10 cellular contexts compared by ENCODE assay signal in genomic region chr2:43083278-43083677, GRCh38.
A peak's percentile ranks its signal among the peaks of the same experiment; 100 is the strongest.
DNase-seq lines count a peak whose midpoint lies in the region; ATAC-seq and TF ChIP-seq lines count a peak whose summit lies in the region.
"Had no signal": no experiment of that assay in that cellular context is flagged by ENCODE, and none has a peak within 500 bp of the region (broad histone marks: within the 10 kb centered on the region; RNA-seq: fewer than 3 reads in every experiment).

No MANE protein-coding gene starts in this region.

- H3K9me3 ChIP-seq in osteoblast (ENCODE audit: low read depth, low read length) (no peaks in the 10 kb centered on the region), aorta (ENCODE audit: control insufficient read depth, low read length) (no peaks in the 10 kb centered on the region)

- no peak for ATAC-seq in aorta (ENCODE audit: low FRiP score)

- WGBS in aorta, 2 donors: 49 to 54% methylated on average over 8 of the region's 8 CpGs

- H3K27me3 Mint-ChIP-seq in activated naive CD4-positive, alpha-beta T cell treated with anti-CD3 and anti-CD28 coated beads, Interleukin-2, amount 50 U/mL, for 24 hours: no peaks in the 10 kb centered on the region
- H3K27me3 Mint-ChIP-seq: stimulated activated naive CD8-positive, alpha-beta T cell treated with anti-CD3 and anti-CD28 coated beads, Interleukin-15, Interleukin-2, amounts not matched to agents 100 ng/mL and 50 ng/mL, for 24 hours had no signal

- H3K36me3 ChIP-seq in osteoblast (ENCODE audit: insufficient read depth, low read length) (no peaks in the 10 kb centered on the region), aorta (ENCODE audit: control insufficient read depth in 1 of 2, insufficient read depth in 2 of 2, low read length in 1 of 2) (no peaks in the 10 kb centered on the region)

- H3K27me3 ChIP-seq in osteoblast (ENCODE audit: insufficient read depth, low read length) (no peaks in the 10 kb centered on the region), aorta (ENCODE audit: control insufficient read depth in 1 of 2, insufficient read depth in 2 of 2, low read length in 1 of 2) (no peaks in the 10 kb centered on the region)

- no peaks in the 10 kb centered on the region for H3K9me3 Mint-ChIP-seq in activated naive CD4-positive, alpha-beta T cell treated with anti-CD3 and anti-CD28 coated beads, Interleukin-2, amount 50 U/mL, for 24 hours
- H3K9me3 Mint-ChIP-seq: stimulated activated naive CD8-positive, alpha-beta T cell treated with anti-CD3 and anti-CD28 coated beads, Interleukin-15, Interleukin-2, amounts not matched to agents 100 ng/mL and 50 ng/mL, for 24 hours had no signal

- H3K27ac ChIP-seq in osteoblast (ENCODE audit: low read depth, low read length): peak overlapping the region; percentile 94
- peak overlapping the region; percentile 31 to 87 for H3K27ac ChIP-seq in aorta (ENCODE audit: low read depth in 1 of 2, low read length in 2 of 2)

- H3K36me3 Mint-ChIP-seq in activated naive CD4-positive, alpha-beta T cell treated with anti-CD3 and anti-CD28 coated beads, Interleukin-2, amount 50 U/mL, for 24 hours: no peaks in the 10 kb centered on the region

- H3K4me3 Mint-ChIP-seq in activated naive CD4-positive, alpha-beta T cell treated with anti-CD3 and anti-CD28 coated beads, Interleukin-2, amount 50 U/mL, for 24 hours: no peak overlapping the region
- H3K4me3 Mint-ChIP-seq: stimulated activated naive CD8-positive, alpha-beta T cell treated with anti-CD3 and anti-CD28 coated beads, Interleukin-15, Interleukin-2, amounts not matched to agents 100 ng/mL and 50 ng/mL, for 24 hours had no signal

- H2AFZ ChIP-seq in osteoblast (ENCODE audit: low read length): peak overlapping the region; percentile 6

- H3K4me3 ChIP-seq in fibroblast of villous mesenchyme (ENCODE audit: low read depth, low read length) (no peak overlapping the region), osteoblast (ENCODE audit: insufficient read depth, low read length) (no peak overlapping the region), aorta (ENCODE audit: low read length in 2 of 2) (no peak overlapping the region)

- DNase-seq in activated naive CD4-positive, alpha-beta T cell treated with anti-CD3 and anti-CD28 coated beads, Interleukin-2, amount 50 U/mL, for 16 hours: no peak
- DNase-seq in fibroblast of villous mesenchyme (ENCODE audit: low read depth): peak; percentile 83
- no peak for DNase-seq in osteoblast (ENCODE audit: insufficient read length, low spot score, missing footprints)
- DNase-seq in aorta: peak in 1 of 2 donors; percentile 57
- DNase-seq in SIG-M5 treated with dmso at 0.1 percent for 504 hours (lab: John Stamatoyannopoulos, UW; ENCODE audit: unreplicated experiment): no peak
- no peak for DNase-seq in putamen (ENCODE audit: low spot score)
- DNase-seq in activated naive CD4-positive, alpha-beta T cell (lab: John Stamatoyannopoulos, UW): no peak
- DNase-seq: activated CD4-positive, alpha-beta T cell treated with anti-CD3 and anti-CD28 coated beads, Interleukin-2, amount 50 U/mL, for 48 hours had no signal

- no peaks in the 10 kb centered on the region for H3K79me2 ChIP-seq in osteoblast (ENCODE audit: insufficient read depth, low read length)

- H4K20me1 ChIP-seq in osteoblast (ENCODE audit: insufficient read depth, low read length): no peaks in the 10 kb centered on the region

- H3K4me2 ChIP-seq in osteoblast (ENCODE audit: insufficient read depth, low read length): no peak overlapping the region

- H3K4me1 Mint-ChIP-seq in activated naive CD4-positive, alpha-beta T cell treated with anti-CD3 and anti-CD28 coated beads, Interleukin-2, amount 50 U/mL, for 24 hours: peaks cover 24% of the 10 kb centered on the region

- intact Hi-C loops in aorta (cut with DNase I): no loop called here

- peak overlapping the region; percentile 24 for H3K27ac Mint-ChIP-seq in activated naive CD4-positive, alpha-beta T cell treated with anti-CD3 and anti-CD28 coated beads, Interleukin-2, amount 50 U/mL, for 24 hours
- H3K27ac Mint-ChIP-seq: stimulated activated naive CD8-positive, alpha-beta T cell treated with anti-CD3 and anti-CD28 coated beads, Interleukin-15, Interleukin-2, amounts not matched to agents 100 ng/mL and 50 ng/mL, for 24 hours had no signal

- H3K4me1 ChIP-seq in osteoblast (ENCODE audit: insufficient read depth, low read length) (peaks cover 56% of the 10 kb centered on the region), aorta (ENCODE audit: control insufficient read depth in 1 of 2, insufficient read depth in 2 of 2, low read length in 2 of 2) (peaks cover 0 to 6% of the 10 kb centered on the region in 2 donors)

- TF ChIP-seq CTCF in fibroblast of villous mesenchyme (IDR thresholded peaks at IDR 0.05; ENCODE audit: insufficient read depth, low read depth, low read length) (no peak), osteoblast (IDR thresholded peaks at IDR 0.05; ENCODE audit: extremely low read depth, low read depth, low read length) (no peak)
